Comparison of ENCODE assay signal across 26 cellular contexts in the genomic region with DNA sequence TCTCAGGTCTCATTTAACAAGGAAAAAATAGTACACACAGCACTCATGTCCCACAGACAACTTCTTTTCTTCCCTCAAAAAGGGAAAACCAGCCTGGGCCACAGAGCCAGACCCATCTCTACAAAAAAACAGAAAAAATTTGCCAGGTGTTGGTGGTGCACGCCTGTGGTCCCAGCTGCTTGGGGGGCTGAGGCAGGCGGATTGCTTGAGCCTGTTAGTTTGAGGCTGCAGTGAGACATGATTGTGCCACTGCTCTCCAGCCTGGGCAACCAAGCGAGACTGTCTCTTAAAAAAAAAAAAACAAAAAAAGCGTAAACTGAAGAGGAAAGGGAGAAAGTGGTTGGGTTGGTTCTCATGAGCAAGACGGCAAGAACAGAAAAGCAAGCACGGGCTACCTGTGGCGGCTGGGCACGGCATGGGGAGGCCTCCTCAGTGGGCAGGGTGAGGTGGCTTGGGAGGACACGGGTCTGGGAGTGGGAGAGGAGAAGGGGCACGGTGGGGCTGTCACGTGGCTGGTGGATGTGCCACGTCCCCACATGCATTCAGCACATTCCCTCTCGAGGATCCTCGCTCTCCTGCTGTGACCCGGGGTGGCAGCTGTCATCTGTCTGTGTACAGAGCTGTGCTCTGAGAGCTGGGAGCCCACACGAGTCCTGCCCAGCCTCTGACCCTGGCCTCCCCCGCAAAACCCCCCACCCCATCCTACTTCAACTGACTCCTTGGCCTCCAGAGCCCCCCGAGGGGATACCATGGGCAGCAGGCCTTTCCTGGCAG.
DNase-seq lines count a peak whose midpoint lies in the region; ATAC-seq, FAIRE-seq and TF ChIP-seq lines count a peak whose summit lies in the region.
"Had no signal": no experiment of that assay in that cellular context is flagged by ENCODE, and none has a peak within 500 bp of the region (broad histone marks: within the 10 kb centered on the region; RNA-seq: fewer than 3 reads in every experiment).

No MANE protein-coding gene starts in this region.

- peaks cover 29% of the 10 kb centered on the region for H3F3A ChIP-seq in GM23338 (replicated peaks; ENCODE audit: low read depth)

- no peaks in the 10 kb centered on the region for H3K36me3 ChIP-seq in Caco-2 (ENCODE audit: control insufficient read depth, insufficient read depth, low read length)
- no peaks in the 10 kb centered on the region for H3K36me3 ChIP-seq in GM23338 (ENCODE audit: insufficient read depth)
- H3K36me3 ChIP-seq in astrocyte (ENCODE audit: insufficient read depth, low read length): no peaks in the 10 kb centered on the region

- H3K27me3 Mint-ChIP-seq in Caco-2 (ENCODE audit: insufficient read depth, unreplicated experiment): no peaks in the 10 kb centered on the region
- H3K27me3 Mint-ChIP-seq in GM23338 (ENCODE audit: insufficient read depth, low read depth, poor library complexity): peaks cover 17% of the 10 kb centered on the region
- H3K27me3 Mint-ChIP-seq in astrocyte (ENCODE audit: low read depth, unreplicated experiment): no peaks in the 10 kb centered on the region
- no peaks in the 10 kb centered on the region for H3K27me3 Mint-ChIP-seq in nephron (ENCODE audit: low read depth)
- no peaks in the 10 kb centered on the region for H3K27me3 Mint-ChIP-seq in CD4-positive, alpha-beta T cell
- H3K27me3 Mint-ChIP-seq: activated B cell treated with CpG ODN at 0.5 μM for 24 hours; activated naive CD4-positive, alpha-beta T cell treated with anti-CD3 and anti-CD28 coated beads, Interleukin-2, amount 50 U/mL, for 24 hours had no signal

- H3K27me3 ChIP-seq in Caco-2 (replicated peaks; ENCODE audit: control insufficient read depth, insufficient read depth, low read length) (no peaks in the 10 kb centered on the region), GM23338 (ENCODE audit: insufficient read depth) (no peaks in the 10 kb centered on the region), astrocyte (ENCODE audit: insufficient read depth, low read length) (no peaks in the 10 kb centered on the region)
- H3K27me3 ChIP-seq in CD4-positive, alpha-beta T cell (ENCODE audit: control insufficient read depth, insufficient read depth, low read length): no peaks in the 10 kb centered on the region
- H3K27me3 ChIP-seq: dorsolateral prefrontal cortex had no signal

- no peak for ATAC-seq in GM23338
- no peak for ATAC-seq in CD4-positive, alpha-beta T cell (ENCODE audit: poor library complexity)
- ATAC-seq: activated CD8-positive, alpha-beta T cell treated with anti-CD3 and anti-CD28 coated beads, Interleukin-2, amount 10 ng/mL, durations not matched to agents 7 days and 5 days; CD8-positive, alpha-beta T cell; mucosa of descending colon had no signal

- H3K36me3 Mint-ChIP-seq in Caco-2 (ENCODE audit: insufficient read depth, unreplicated experiment): peaks cover 27% of the 10 kb centered on the region
- peaks cover 5% of the 10 kb centered on the region; the same call in 2 of the 3 replicates for H3K36me3 Mint-ChIP-seq in GM23338 (ENCODE audit: low read depth)
- H3K36me3 Mint-ChIP-seq in astrocyte (ENCODE audit: low read depth, unreplicated experiment): peaks cover 18% of the 10 kb centered on the region
- peaks cover 1% of the 10 kb centered on the region for H3K36me3 Mint-ChIP-seq in nephron (ENCODE audit: low read depth)
- H3K36me3 Mint-ChIP-seq in CD4-positive, alpha-beta T cell (ENCODE audit: low read depth): peaks cover 8% of the 10 kb centered on the region

- H3K79me2 ChIP-seq in GM23338 (replicated peaks; ENCODE audit: insufficient read depth) (no peaks in the 10 kb centered on the region), astrocyte (ENCODE audit: insufficient read depth, low read length) (no peaks in the 10 kb centered on the region)

- H3K4me3 ChIP-seq in Caco-2 (ENCODE audit: low read depth, low read length) (no peak overlapping the region), GM23338 (no peak overlapping the region), astrocyte (ENCODE audit: insufficient read depth, low read depth, low read length) (no peak overlapping the region)
- H3K4me3 ChIP-seq: dorsolateral prefrontal cortex, mucosa of descending colon, smooth muscle cell, thoracic aorta had no signal

- CTCF ChIA-PET in Caco-2 (lab: Charles Lee): no interaction called here
- CTCF ChIA-PET in CD4-positive, alpha-beta T cell (lab: Charles Lee): no interaction called here

- H4K20me1 ChIP-seq in GM23338 (replicated peaks; ENCODE audit: insufficient read depth): no peaks in the 10 kb centered on the region
- peaks cover 5% of the 10 kb centered on the region for H4K20me1 ChIP-seq in astrocyte (ENCODE audit: insufficient read depth, low read length)

- no peaks in the 10 kb centered on the region for H3K9me3 Mint-ChIP-seq in Caco-2 (ENCODE audit: unreplicated experiment)
- H3K9me3 Mint-ChIP-seq in GM23338: no peaks in the 10 kb centered on the region
- H3K9me3 Mint-ChIP-seq in astrocyte (ENCODE audit: unreplicated experiment): no peaks in the 10 kb centered on the region
- H3K9me3 Mint-ChIP-seq in nephron: no peaks in the 10 kb centered on the region
- H3K9me3 Mint-ChIP-seq in CD4-positive, alpha-beta T cell: no peaks in the 10 kb centered on the region
- H3K9me3 Mint-ChIP-seq: activated B cell treated with CpG ODN at 0.5 μM for 24 hours; activated naive CD4-positive, alpha-beta T cell treated with anti-CD3 and anti-CD28 coated beads, Interleukin-2, amount 50 U/mL, for 24 hours; CD8-positive, alpha-beta T cell; immature natural killer cell had no signal

- H3K27ac ChIP-seq in GM23338 (ENCODE audit: low read depth): no peak overlapping the region
- no peak overlapping the region for H3K27ac ChIP-seq in astrocyte (ENCODE audit: low read depth, low read length)
- H3K27ac ChIP-seq in CD4-positive, alpha-beta T cell (ENCODE audit: low read depth, low read length): no peak overlapping the region
- H3K27ac ChIP-seq: dorsolateral prefrontal cortex, RWPE1, thoracic aorta had no signal

- no peak overlapping the region for H3K9ac ChIP-seq in astrocyte (ENCODE audit: low read length)
- H3K9ac ChIP-seq: SK-N-SH had no signal

- H3K4me3 Mint-ChIP-seq in Caco-2 (ENCODE audit: unreplicated experiment) (no peak overlapping the region), GM23338 (no peak overlapping the region), astrocyte (ENCODE audit: unreplicated experiment) (no peak overlapping the region), nephron (no peak overlapping the region)
- H3K4me3 Mint-ChIP-seq in CD4-positive, alpha-beta T cell: no peak overlapping the region
- H3K4me3 Mint-ChIP-seq: activated B cell treated with CpG ODN at 0.5 μM for 24 hours; activated CD8-positive, alpha-beta T cell treated with anti-CD3 and anti-CD28 coated beads, Interleukin-2, amount 10 ng/mL, durations not matched to agents 7 days and 5 days; activated naive CD4-positive, alpha-beta T cell treated with anti-CD3 and anti-CD28 coated beads, Interleukin-2, amount 50 U/mL, for 24 hours; CD8-positive, alpha-beta T cell; immature natural killer cell had no signal

- H3K9me3 ChIP-seq in Caco-2 (no peaks in the 10 kb centered on the region), astrocyte (ENCODE audit: insufficient read depth, low read depth, low read length) (no peaks in the 10 kb centered on the region)
- no peaks in the 10 kb centered on the region for H3K9me3 ChIP-seq in CD4-positive, alpha-beta T cell (ENCODE audit: control insufficient read depth, low read length)
- H3K9me3 ChIP-seq: mucosa of descending colon, SK-N-SH, thoracic aorta had no signal

- POLR2A ChIA-PET in Caco-2 (lab: Charles Lee): interaction anchor here (0.7 kb wide), 1 partner anchor 428 kb away, joined by 8 read pairs; no protein-coding TSS in a partner anchor
- POLR2A ChIA-PET in CD4-positive, alpha-beta T cell (lab: Charles Lee): no interaction called here

- H3K4me1 ChIP-seq in Caco-2: peaks cover 36% of the 10 kb centered on the region
- peaks cover 62% of the 10 kb centered on the region for H3K4me1 ChIP-seq in GM23338 (ENCODE audit: insufficient read depth)
- H3K4me1 ChIP-seq in astrocyte (ENCODE audit: insufficient read depth, low read length): no peaks in the 10 kb centered on the region

- H2AFZ ChIP-seq in GM23338 (no peak overlapping the region), astrocyte (ENCODE audit: low read depth, low read length) (no peak overlapping the region)

- no peak for TF ChIP-seq CTCF in Caco-2 (IDR thresholded peaks at IDR 0.05; ENCODE audit: insufficient read depth in 1 of 2, low read depth in 1 of 2, low read length in 1 of 2, severe bottlenecking in 1 of 2, unreplicated experiment in 1 of 2)
- TF ChIP-seq CTCF in GM23338 (conservative IDR thresholded peaks at IDR 0.05; ENCODE audit: low read depth in 2 of 2): no peak
- TF ChIP-seq CTCF in astrocyte (IDR thresholded peaks at IDR 0.05; ENCODE audit: insufficient read depth, low read depth, low read length): no peak
- TF ChIP-seq CTCF in nephron (IDR thresholded peaks at IDR 0.05; ENCODE audit: unreplicated experiment in 3 of 3): no peak
- no peak for TF ChIP-seq CTCF in CD4-positive, alpha-beta T cell (IDR thresholded peaks at IDR 0.05)

- intact Hi-C loops in Caco-2 (cut with micrococcal nuclease; ENCODE audit: unreplicated experiment): no loop called here
- intact Hi-C loops in CD4-positive, alpha-beta T cell (cut with DNase I, micrococcal nuclease): no loop called here

- FAIRE-seq in astrocyte (lab: Jason Lieb, UNC): no peak
- FAIRE-seq: endothelial cell of umbilical vein, GM12891 had no signal

- DNase-seq in Caco-2 (no peak), GM23338 (ENCODE audit: low spot score) (no peak), astrocyte (ENCODE audit: low read depth) (no peak), hypothalamus (lab: John Stamatoyannopoulos, UW) (no peak)
- no peak for DNase-seq in stimulated activated CD4-positive, alpha-beta T cell treated with anti-CD3 and anti-CD28 coated beads, Interleukin-2, amount 100 ng/mL, for 48 hours
- DNase-seq in CD4-positive, alpha-beta T cell: no peak
- DNase-seq: activated B cell treated with CpG ODN at 0.5 μM for 24 hours; activated CD8-positive, alpha-beta T cell treated with anti-CD3 and anti-CD28 coated beads, Interleukin-2, amount 10 ng/mL, durations not matched to agents 7 days and 5 days; aorta; caudate nucleus; CD8-positive, alpha-beta T cell; dorsolateral prefrontal cortex; immature natural killer cell; mucosa of descending colon; NCI-H187; NCI-H510A; NK-92 treated with Interleukin-12 subunit alpha and Interleukin-12 subunit beta, amount 100 ng/mL, for 24 hours; stimulated activated naive CD4-positive, alpha-beta T cell treated with Interleukin-2 at 50 U/mL for 16 hours had no signal

- peak overlapping the region; percentile 36 for H3K27ac Mint-ChIP-seq in Caco-2 (ENCODE audit: unreplicated experiment)
- H3K27ac Mint-ChIP-seq in GM23338: peak overlapping the region; percentile 92
- H3K27ac Mint-ChIP-seq in astrocyte (ENCODE audit: unreplicated experiment): peak overlapping the region; percentile 66
- H3K27ac Mint-ChIP-seq in nephron: peak overlapping the region in 2 of 3 experiments; percentile 42 to 46
- H3K27ac Mint-ChIP-seq in CD4-positive, alpha-beta T cell: no peak overlapping the region
- H3K27ac Mint-ChIP-seq: activated B cell treated with CpG ODN at 0.5 μM for 24 hours; activated CD8-positive, alpha-beta T cell treated with anti-CD3 and anti-CD28 coated beads, Interleukin-2, amount 10 ng/mL, durations not matched to agents 7 days and 5 days; activated naive CD4-positive, alpha-beta T cell treated with anti-CD3 and anti-CD28 coated beads, Interleukin-2, amount 50 U/mL, for 24 hours; CD8-positive, alpha-beta T cell had no signal

- H3K9me2 ChIP-seq in GM23338 (ENCODE audit: insufficient read depth): no peaks in the 10 kb centered on the region
- H3K9me2 ChIP-seq: SK-N-SH had no signal

- H3K4me2 ChIP-seq in GM23338 (no peak overlapping the region), astrocyte (ENCODE audit: low read length) (no peak overlapping the region)
- H3K4me2 ChIP-seq: SK-N-SH, smooth muscle cell had no signal

- H3K4me1 Mint-ChIP-seq in Caco-2 (ENCODE audit: low read depth, unreplicated experiment) (peaks cover 18% of the 10 kb centered on the region), GM23338 (peaks cover 80% of the 10 kb centered on the region), astrocyte (ENCODE audit: low read depth, unreplicated experiment) (peaks cover 15% of the 10 kb centered on the region), nephron (peaks cover 36% of the 10 kb centered on the region)
- H3K4me1 Mint-ChIP-seq in CD4-positive, alpha-beta T cell (ENCODE audit: low read depth): no peaks in the 10 kb centered on the region
- H3K4me1 Mint-ChIP-seq: activated B cell treated with CpG ODN at 0.5 μM for 24 hours; activated naive CD4-positive, alpha-beta T cell treated with anti-CD3 and anti-CD28 coated beads, Interleukin-2, amount 50 U/mL, for 24 hours; immature natural killer cell had no signal

- no TSS peak for BruUV-seq in Caco-2 (replicated peaks; lab: Mats Ljungman, UMichigan)
